ENCODE assay signal across 25 cellular contexts in the genomic region with DNA sequence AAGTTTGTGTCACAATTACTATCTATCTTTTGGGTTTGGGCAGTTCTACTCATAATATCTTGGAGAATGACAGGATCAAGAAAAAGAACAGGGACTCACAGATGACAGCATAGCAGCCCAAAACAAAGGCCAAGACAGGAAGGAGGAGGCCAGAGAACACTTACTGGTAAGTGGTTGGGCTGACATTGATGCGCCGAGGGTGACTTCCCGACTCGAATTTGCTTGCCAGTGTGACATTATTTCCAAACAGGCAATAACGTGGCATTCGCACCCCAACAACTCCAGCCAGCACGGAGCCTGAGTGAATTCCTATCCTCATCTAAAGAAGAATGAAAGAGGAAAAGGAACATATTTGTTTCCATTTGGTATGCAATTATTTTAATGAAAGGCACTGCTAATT.
DNase-seq lines count a peak whose midpoint lies in the region; ATAC-seq, FAIRE-seq and TF ChIP-seq lines count a peak whose summit lies in the region.
"Had no signal": no experiment of that assay in that cellular context is flagged by ENCODE, and none has a peak within 500 bp of the region (broad histone marks: within the 10 kb centered on the region; RNA-seq: fewer than 3 reads in every experiment).

No MANE protein-coding gene starts in this region.

- POLR2A ChIA-PET in Caco-2 (lab: Charles Lee): no interaction called here

- H3K4me1 ChIP-seq in DND-41 (ENCODE audit: insufficient read depth, low read length) (no peaks in the 10 kb centered on the region), endodermal cell (ENCODE audit: control insufficient read depth, insufficient read depth, low read length) (no peaks in the 10 kb centered on the region), neural progenitor cell (no peaks in the 10 kb centered on the region), Caco-2 (peaks cover 4% of the 10 kb centered on the region; the same call in 1 of the 2 replicates)
- H3K4me1 ChIP-seq: BE2C had no signal

- H3K9me3 ChIP-seq in DND-41 (ENCODE audit: insufficient read depth, low read length, severe bottlenecking): no peaks in the 10 kb centered on the region
- H3K9me3 ChIP-seq in endodermal cell (ENCODE audit: control insufficient read depth, low read length): no peaks in the 10 kb centered on the region
- no peaks in the 10 kb centered on the region for H3K9me3 ChIP-seq in neural progenitor cell (ENCODE audit: low read depth)
- H3K9me3 ChIP-seq in Caco-2: no peaks in the 10 kb centered on the region
- H3K9me3 ChIP-seq: BE2C had no signal

- H3K4me1 Mint-ChIP-seq in endodermal cell (no peaks in the 10 kb centered on the region), neural progenitor cell (no peaks in the 10 kb centered on the region), Caco-2 (ENCODE audit: low read depth, unreplicated experiment) (peaks cover 13% of the 10 kb centered on the region)
- H3K4me1 Mint-ChIP-seq: T-cell had no signal

- H4K20me1 ChIP-seq in DND-41 (ENCODE audit: insufficient read depth, low read length) (no peaks in the 10 kb centered on the region), neural progenitor cell (ENCODE audit: low read depth) (no peaks in the 10 kb centered on the region)

- H3K79me2 ChIP-seq in DND-41 (ENCODE audit: insufficient read depth, low read length) (no peaks in the 10 kb centered on the region), neural progenitor cell (ENCODE audit: low read depth) (no peaks in the 10 kb centered on the region)

- H3K4me2 ChIP-seq in DND-41 (ENCODE audit: insufficient read depth, low read length) (no peak overlapping the region), neural progenitor cell (no peak overlapping the region)

- H3K27ac Mint-ChIP-seq in endodermal cell (peak overlapping the region; percentile 10), neural progenitor cell (no peak overlapping the region), Caco-2 (ENCODE audit: unreplicated experiment) (no peak overlapping the region)
- H3K27ac Mint-ChIP-seq: T-cell had no signal

- H3K4me3 Mint-ChIP-seq in endodermal cell: no peak overlapping the region
- no peak overlapping the region for H3K4me3 Mint-ChIP-seq in neural progenitor cell
- no peak overlapping the region for H3K4me3 Mint-ChIP-seq in Caco-2 (ENCODE audit: unreplicated experiment)
- H3K4me3 Mint-ChIP-seq: T-cell had no signal

- H3K36me3 ChIP-seq in DND-41 (ENCODE audit: insufficient read depth, low read length) (no peaks in the 10 kb centered on the region), endodermal cell (ENCODE audit: control insufficient read depth, insufficient read depth, low read length) (no peaks in the 10 kb centered on the region), neural progenitor cell (no peaks in the 10 kb centered on the region), Caco-2 (ENCODE audit: control insufficient read depth, insufficient read depth, low read length) (no peaks in the 10 kb centered on the region)
- H3K36me3 ChIP-seq: BE2C had no signal

- H3F3A ChIP-seq in neural progenitor cell (ENCODE audit: low read depth): peaks cover 11% of the 10 kb centered on the region

- H2AFZ ChIP-seq in DND-41 (ENCODE audit: low read depth, low read length) (peak overlapping the region; percentile 55), neural progenitor cell (replicated peaks) (no peak overlapping the region)

- H3K27ac ChIP-seq in DND-41 (ENCODE audit: low read length) (no peak overlapping the region), endodermal cell (ENCODE audit: low read depth, low read length) (no peak overlapping the region), neural progenitor cell (no peak overlapping the region)

- FAIRE-seq in GM12892 (lab: Jason Lieb, UNC): peak; percentile 50
- FAIRE-seq: GM12891, GM19239, H54, K562 had no signal

- H3K27me3 ChIP-seq in DND-41 (ENCODE audit: insufficient read depth, low read length, poor library complexity) (no peaks in the 10 kb centered on the region), endodermal cell (ENCODE audit: control insufficient read depth, insufficient read depth, low read length, poor library complexity, severe bottlenecking) (no peaks in the 10 kb centered on the region), neural progenitor cell (no peaks in the 10 kb centered on the region), Caco-2 (replicated peaks; ENCODE audit: control insufficient read depth, insufficient read depth, low read length) (no peaks in the 10 kb centered on the region)
- H3K27me3 ChIP-seq: BE2C had no signal

- H3K27me3 Mint-ChIP-seq in endodermal cell (ENCODE audit: insufficient read depth) (no peaks in the 10 kb centered on the region), neural progenitor cell (ENCODE audit: insufficient read depth, low read depth) (no peaks in the 10 kb centered on the region), Caco-2 (ENCODE audit: insufficient read depth, unreplicated experiment) (no peaks in the 10 kb centered on the region)
- H3K27me3 Mint-ChIP-seq: T-cell had no signal

- intact Hi-C loops in Caco-2 (cut with micrococcal nuclease; ENCODE audit: unreplicated experiment): no loop called here

- CTCF ChIA-PET in Caco-2 (lab: Charles Lee): no interaction called here

- no peaks in the 10 kb centered on the region for H3K9me3 Mint-ChIP-seq in endodermal cell
- H3K9me3 Mint-ChIP-seq in neural progenitor cell: no peaks in the 10 kb centered on the region
- H3K9me3 Mint-ChIP-seq in Caco-2 (ENCODE audit: unreplicated experiment): peaks cover 12% of the 10 kb centered on the region

- H3K36me3 Mint-ChIP-seq in endodermal cell (ENCODE audit: low read depth) (no peaks in the 10 kb centered on the region), neural progenitor cell (no peaks in the 10 kb centered on the region), Caco-2 (ENCODE audit: insufficient read depth, unreplicated experiment) (no peaks in the 10 kb centered on the region)
- H3K36me3 Mint-ChIP-seq: T-cell had no signal

- no peak for ATAC-seq in DND-41 (ENCODE audit: insufficient read depth, low read depth)
- ATAC-seq in HG02870 (IDR thresholded peaks at IDR 0.05; ENCODE audit: unreplicated experiment): no peak
- ATAC-seq: K562, T-cell had no signal

- TF ChIP-seq CTCF in DND-41 (IDR thresholded peaks at IDR 0.05; ENCODE audit: borderline replicate concordance, extremely low read depth, low read length, poor library complexity, severe bottlenecking) (no peak), endodermal cell (conservative IDR thresholded peaks at IDR 0.05) (no peak), neural progenitor cell (IDR thresholded peaks at IDR 0.05) (no peak), Caco-2 (IDR thresholded peaks at IDR 0.05; ENCODE audit: insufficient read depth in 1 of 2, low read depth in 1 of 2, low read length in 1 of 2, severe bottlenecking in 1 of 2, unreplicated experiment in 1 of 2) (no peak)

- BruUV-seq in Caco-2 (replicated peaks; lab: Mats Ljungman, UMichigan): no TSS peak

- H3K9ac ChIP-seq in DND-41 (ENCODE audit: low read depth, low read length): no peak overlapping the region
- H3K9ac ChIP-seq in endodermal cell (ENCODE audit: extremely low read depth, low read length, poor library complexity, severe bottlenecking): no peak overlapping the region
- H3K9ac ChIP-seq in neural progenitor cell: no peak overlapping the region

- no peak overlapping the region for H3K4me3 ChIP-seq in DND-41 (ENCODE audit: low read depth in 1 of 2, low read length in 2 of 2)
- H3K4me3 ChIP-seq in endodermal cell (ENCODE audit: low read length): no peak overlapping the region
- no peak overlapping the region for H3K4me3 ChIP-seq in neural progenitor cell
- no peak overlapping the region for H3K4me3 ChIP-seq in Caco-2 (ENCODE audit: low read depth, low read length)
- H3K4me3 ChIP-seq: K562 had no signal

- 69 to 100% methylated on average over 1 to 7 of the region's 7 CpGs for WGBS in endodermal cell (ENCODE audit: insufficient coverage in 1 of 2, insufficient read length in 1 of 2), 2 experiments

- DNase-seq in DND-41: no peak
- no peak for DNase-seq in GM12892 (ENCODE audit: insufficient read length)
- peak; percentile 57 for DNase-seq in endodermal cell
- DNase-seq in neural progenitor cell (ENCODE audit: low spot score): peak; percentile 5
- no peak for DNase-seq in AG08395 (ENCODE audit: low spot score)
- no peak for DNase-seq in Caco-2
- DNase-seq: BE2C, EL, GF-D8, MV-4-11, NCI-H1105, NCI-H1436 treated with DMSO at 0.1 percent for 48 hours, NCI-H187 treated with DMSO at 0.1 percent for 48 hours, NCI-H2107, NCI-H226, NCI-H510A, NCI-H69, Right ventricle myocardium superior, RPMI8226, T-cell had no signal

- TF ChIP-seq POLR2A in GM12892 (IDR thresholded peaks at IDR 0.05; ENCODE audit: low read depth, low read length): no peak

Comparison
In these comparisons a context has a peak if more than half of its experiments do, and no peak if none do; other contexts are left out.
1. DNase-seq: peak in endodermal cell (single experiment) and neural progenitor cell (single experiment); none in DND-41 (single experiment), GM12892 (single experiment), AG08395 (single experiment) and Caco-2 (0 of 2).